Comparison of ENCODE assay signal across 1 cellular context in genomic region chr6:68719761-68720160, GRCh38.
TF ChIP-seq lines count a peak whose summit lies in the region.

No MANE protein-coding gene starts in this region.

TF ChIP-seq in K562, 482 proteins besides CTCF, POLR2A, EP300 and RAD21 (continued from another document):
- no peak for TF ChIP-seq DEAF1 (CRISPR knock-in tag; IDR thresholded peaks at IDR 0.05)
- no peak for TF ChIP-seq ZNF583 (CRISPR knock-in tag; IDR thresholded peaks at IDR 0.05)
- TF ChIP-seq MEIS2 (IDR thresholded peaks at IDR 0.05; ENCODE audit: partially characterized antibody): peak; percentile 82
- TF ChIP-seq ZNF518B (CRISPR knock-in tag; IDR thresholded peaks at IDR 0.05): no peak
- TF ChIP-seq RCOR1 (IDR thresholded peaks at IDR 0.05; ENCODE audit: borderline replicate concordance in 1 of 2, low read depth in 2 of 2, low read length in 2 of 2): 0 out of 4 replicates have a peak, but pooled peaks of 1 of the 2 experiments have one; percentile 35
- TF ChIP-seq BACH1 (tag; IDR thresholded peaks at IDR 0.05): no peak
- no peak for TF ChIP-seq CREB5 (CRISPR knock-in tag; IDR thresholded peaks at IDR 0.05)
- TF ChIP-seq ZBTB11 (CRISPR knock-in tag; IDR thresholded peaks at IDR 0.05): no peak
- no peak for TF ChIP-seq TGIF2 (CRISPR knock-in tag; IDR thresholded peaks at IDR 0.05)
- peak; percentile 56; the same call in 1 of the 2 replicates for TF ChIP-seq SOX6 (IDR thresholded peaks at IDR 0.05)
- peak; percentile 95 for TF ChIP-seq PKNOX1 (IDR thresholded peaks at IDR 0.05)
- no peak for TF ChIP-seq ELK3 (CRISPR knock-in tag; IDR thresholded peaks at IDR 0.05)
- no peak for TF ChIP-seq SMARCB1 (IDR thresholded peaks at IDR 0.05; ENCODE audit: insufficient read length, low read depth)
- no peak for TF ChIP-seq E2F1 (CRISPR knock-in tag; IDR thresholded peaks at IDR 0.05)
- no peak for TF ChIP-seq ZNF79 (CRISPR knock-in tag; IDR thresholded peaks at IDR 0.05; ENCODE audit: low read depth)
- TF ChIP-seq ARID3B (CRISPR knock-in tag; IDR thresholded peaks at IDR 0.05; ENCODE audit: borderline replicate concordance): no peak
- TF ChIP-seq MAFK (IDR thresholded peaks at IDR 0.05; ENCODE audit: low read length): no peak
